ENCODE assay signal across 23 cellular contexts in the genomic region with DNA sequence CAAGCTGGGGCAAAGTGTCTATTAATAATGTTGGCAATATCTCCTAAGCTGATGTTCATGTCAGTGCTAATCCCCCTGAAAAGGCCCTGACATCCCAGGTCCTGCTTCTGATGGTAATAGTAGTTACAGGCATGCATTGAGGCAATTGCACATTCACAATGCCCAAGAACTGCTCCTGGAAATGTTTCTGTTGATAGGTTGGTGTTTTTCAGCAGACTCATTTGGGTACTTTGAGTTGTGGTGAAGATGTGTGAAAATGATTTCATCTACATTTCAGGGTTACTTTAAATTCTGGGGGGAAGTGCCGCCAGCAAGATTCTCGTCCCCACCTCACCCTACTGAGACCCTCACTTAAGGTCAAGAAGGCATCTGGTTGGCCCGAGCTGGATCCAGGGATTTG.
"Had no signal": no experiment of that assay in that cellular context is flagged by ENCODE, and none has a peak within 500 bp of the region (broad histone marks: within the 10 kb centered on the region; RNA-seq: fewer than 3 reads in every experiment).

No MANE protein-coding gene starts in this region.

- DNase-seq: dorsolateral prefrontal cortex; effector CD4-positive, alpha-beta T cell; head of caudate nucleus; kidney; mucosa of descending colon; naive B cell; nephron progenitor cell; nucleus accumbens; psoas muscle; right cardiac atrium; sigmoid colon; stimulated activated CD4-positive, alpha-beta T cell treated with anti-CD3 and anti-CD28 coated beads, Interleukin-2, amount 100 ng/mL, for 24 hours; stimulated activated CD4-positive, alpha-beta T cell treated with anti-CD3 and anti-CD28 coated beads, Interleukin-4, amount 100 ng/mL, for 24 hours; thyroid gland; trophoblast cell had no signal

- H3K36me3 ChIP-seq: sigmoid colon, thyroid gland had no signal

- H3K4me3 Mint-ChIP-seq: memory B cell; mesothelial cell of epicardium; naive B cell; nephron progenitor cell; stimulated activated memory B cell treated with anti-CD40 and anti-IgM and Interleukin-4, amounts not matched to agents 10 μg/mL and 1 μg/mL and 100 μg/mL, for 72 hours; stimulated activated naive CD8-positive, alpha-beta T cell treated with anti-CD3 and anti-CD28 coated beads, Interleukin-15, Interleukin-2, amounts not matched to agents 100 ng/mL and 50 ng/mL, for 24 hours had no signal

- H3K4me3 ChIP-seq: dorsolateral prefrontal cortex, lung, mucosa of descending colon, psoas muscle, sigmoid colon, thyroid gland had no signal

- H3K27ac ChIP-seq: psoas muscle, sigmoid colon, thyroid gland had no signal

- H3K27me3 ChIP-seq: dorsolateral prefrontal cortex, sigmoid colon, thyroid gland had no signal

- H3K36me3 Mint-ChIP-seq: memory B cell; mesothelial cell of epicardium; naive B cell; stimulated activated memory B cell treated with anti-CD40 and anti-IgM and Interleukin-4, amounts not matched to agents 10 μg/mL and 1 μg/mL and 100 μg/mL, for 72 hours had no signal

- ATAC-seq: left lobe of liver; mucosa of descending colon; right cardiac atrium; stimulated activated memory B cell treated with anti-CD40 and anti-IgM and Interleukin-4, amounts not matched to agents 10 μg/mL and 1 μg/mL and 100 μg/mL, for 72 hours had no signal

- FAIRE-seq: colon, frontal cortex, kidney had no signal

- H3K9me3 Mint-ChIP-seq: memory B cell; mesothelial cell of epicardium; naive B cell; stimulated activated memory B cell treated with anti-CD40 and anti-IgM and Interleukin-4, amounts not matched to agents 10 μg/mL and 1 μg/mL and 100 μg/mL, for 72 hours; stimulated activated naive CD8-positive, alpha-beta T cell treated with anti-CD3 and anti-CD28 coated beads, Interleukin-15, Interleukin-2, amounts not matched to agents 100 ng/mL and 50 ng/mL, for 24 hours had no signal

- H3K27ac Mint-ChIP-seq: memory B cell; mesothelial cell of epicardium; naive B cell; nephron progenitor cell; stimulated activated memory B cell treated with anti-CD40 and anti-IgM and Interleukin-4, amounts not matched to agents 10 μg/mL and 1 μg/mL and 100 μg/mL, for 72 hours; stimulated activated naive CD8-positive, alpha-beta T cell treated with anti-CD3 and anti-CD28 coated beads, Interleukin-15, Interleukin-2, amounts not matched to agents 100 ng/mL and 50 ng/mL, for 24 hours had no signal

- H3K9me3 ChIP-seq: mucosa of descending colon, psoas muscle, sigmoid colon, thyroid gland had no signal
